In the genomic region with DNA sequence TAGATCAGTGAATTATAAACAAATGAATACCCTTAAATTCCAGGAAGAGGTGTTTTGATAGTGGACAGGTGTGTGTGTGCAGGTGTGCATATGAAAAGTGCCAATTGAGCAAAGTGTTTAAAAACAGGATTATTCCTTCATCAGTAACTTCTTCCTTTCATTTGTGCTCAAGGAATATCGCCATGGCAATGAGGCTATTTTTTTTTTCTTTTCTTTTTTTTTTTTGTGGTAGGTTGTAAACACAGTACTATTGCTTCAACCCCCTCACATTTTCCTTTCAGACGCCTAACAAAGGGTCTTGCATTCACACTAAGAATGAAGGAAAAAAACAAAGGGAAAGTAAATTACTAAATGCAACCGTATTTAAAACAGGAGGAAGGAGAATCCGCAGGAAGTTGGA, we compare ENCODE assay signal across 10 cellular contexts. TPM values are rescaled to one million over a fixed set of nuclear protein-coding genes. Genes with fewer than 3 reads are reported as not detected.
DNase-seq lines count a peak whose midpoint lies in the region; ATAC-seq and TF ChIP-seq lines count a peak whose summit lies in the region.
"Had no signal": no experiment of that assay in that cellular context is flagged by ENCODE, and none has a peak within 500 bp of the region (broad histone marks: within the 10 kb centered on the region; RNA-seq: fewer than 3 reads in every experiment).

No MANE protein-coding gene starts in this region.

- no peak for TF ChIP-seq EP300 in tibial nerve (IDR thresholded peaks at IDR 0.05)

- no peak for TF ChIP-seq POLR2A in tibial nerve (IDR thresholded peaks at IDR 0.05)

- peaks cover 57% of the 10 kb centered on the region for H3K4me1 Mint-ChIP-seq in activated naive CD4-positive, alpha-beta T cell treated with anti-CD3 and anti-CD28 coated beads, Interleukin-2, amount 10 ng/mL, durations not matched to agents 7 days and 5 days
- H3K4me1 Mint-ChIP-seq in brain (peaks cover 70% of the 10 kb centered on the region), mesothelial cell of epicardium (peaks cover 63% of the 10 kb centered on the region)

- no peak for TF ChIP-seq CTCF in brain (conservative IDR thresholded peaks at IDR 0.05)
- no peak for TF ChIP-seq CTCF in mesothelial cell of epicardium (IDR thresholded peaks at IDR 0.05; ENCODE audit: unreplicated experiment)
- TF ChIP-seq CTCF in tibial nerve (IDR thresholded peaks at IDR 0.05) = no peak

- peak overlapping the region; percentile 98 for H3K27ac Mint-ChIP-seq in activated naive CD4-positive, alpha-beta T cell treated with anti-CD3 and anti-CD28 coated beads, Interleukin-2, amount 10 ng/mL, durations not matched to agents 7 days and 5 days
- peak overlapping the region; percentile 25 to 100 (median 98) for H3K27ac Mint-ChIP-seq in brain
- H3K27ac Mint-ChIP-seq in mesothelial cell of epicardium = peak overlapping the region; percentile 97

- no peak for DNase-seq in activated naive CD4-positive, alpha-beta T cell treated with anti-CD3 and anti-CD28 coated beads, Interleukin-2, amount 10 ng/mL, durations not matched to agents 7 days and 5 days
- no peak for DNase-seq in activated naive CD4-positive, alpha-beta T cell treated with Interleukin-2 at 50 U/mL for 16 hours
- DNase-seq in mesothelial cell of epicardium (ENCODE audit: low spot score in 2 of 2, unreplicated experiment in 2 of 2) (no peak), tibial nerve (ENCODE audit: low spot score in 2 of 2) (no peak)
- DNase-seq in activated effector memory CD4-positive, alpha-beta T cell treated with Interleukin-2 at 50 U/mL for 16 hours = no peak
- DNase-seq in stimulated activated CD4-positive, alpha-beta T cell treated with anti-CD3 and anti-CD28 coated beads, Interleukin-1b, Interleukin-23, amount 100 ng/mL, for 48 hours = no peak
- DNase-seq: activated T-cell treated with anti-CD3 and anti-CD28 coated beads, Interleukin-2, amount 50 U/mL, for 1 hour; BE2C had no signal

- CTCF ChIA-PET in activated naive CD4-positive, alpha-beta T cell treated with anti-CD3 and anti-CD28 coated beads, Interleukin-2, amount 10 ng/mL, durations not matched to agents 7 days and 5 days (lab: Charles Lee) = no interaction called here

- peaks cover 0 to 54% (median 26%) of the 10 kb centered on the region in 4 donors for H3K4me1 ChIP-seq in tibial nerve

- H3K36me3 ChIP-seq in tibial nerve = no peaks in the 10 kb centered on the region
- H3K36me3 ChIP-seq: BE2C had no signal

- no peaks in the 10 kb centered on the region for H3K9me3 ChIP-seq in tibial nerve
- H3K9me3 ChIP-seq: BE2C had no signal

- no peaks in the 10 kb centered on the region for H3K27me3 Mint-ChIP-seq in activated naive CD4-positive, alpha-beta T cell treated with anti-CD3 and anti-CD28 coated beads, Interleukin-2, amount 10 ng/mL, durations not matched to agents 7 days and 5 days
- peaks cover 15% of the 10 kb centered on the region for H3K27me3 Mint-ChIP-seq in brain
- no peaks in the 10 kb centered on the region for H3K27me3 Mint-ChIP-seq in mesothelial cell of epicardium (ENCODE audit: low read depth)

- no peak overlapping the region for H3K4me3 ChIP-seq in tibial nerve

- ATAC-seq in HG02885 (IDR thresholded peaks at IDR 0.05; ENCODE audit: poor library complexity, unreplicated experiment) = no peak

- peak overlapping the region; percentile 81 for H3K4me3 Mint-ChIP-seq in activated naive CD4-positive, alpha-beta T cell treated with anti-CD3 and anti-CD28 coated beads, Interleukin-2, amount 10 ng/mL, durations not matched to agents 7 days and 5 days
- H3K4me3 Mint-ChIP-seq in brain (peak overlapping the region; percentile 83 to 89 (median 86)), mesothelial cell of epicardium (peak overlapping the region; percentile 44)

- no peaks in the 10 kb centered on the region for H3K27me3 ChIP-seq in tibial nerve
- H3K27me3 ChIP-seq: BE2C had no signal

- peak overlapping the region; percentile 87 to 100 (median 94) for H3K27ac ChIP-seq in tibial nerve

- H3K36me3 Mint-ChIP-seq in activated naive CD4-positive, alpha-beta T cell treated with anti-CD3 and anti-CD28 coated beads, Interleukin-2, amount 10 ng/mL, durations not matched to agents 7 days and 5 days = peaks cover 7% of the 10 kb centered on the region
- no peaks in the 10 kb centered on the region for H3K36me3 Mint-ChIP-seq in brain
- no peaks in the 10 kb centered on the region for H3K36me3 Mint-ChIP-seq in mesothelial cell of epicardium

- H3K9me3 Mint-ChIP-seq in activated naive CD4-positive, alpha-beta T cell treated with anti-CD3 and anti-CD28 coated beads, Interleukin-2, amount 10 ng/mL, durations not matched to agents 7 days and 5 days = no peaks in the 10 kb centered on the region
- H3K9me3 Mint-ChIP-seq in brain = peaks cover 2 to 6% (median 3%) of the 10 kb centered on the region in 5 experiments
- H3K9me3 Mint-ChIP-seq in mesothelial cell of epicardium = no peaks in the 10 kb centered on the region

- 38 to 44% methylated on average over 4 of the region's 4 CpGs for WGBS in tibial nerve, 2 donors

RNA-seq across cellular contexts. Expression of a gene that starts 2.0 kb away (rescaled TPM):
- 248 TPM for polyA plus RNA-seq in brain (ENCODE audit: insufficient read depth, low read depth, low replicate concordance)
- total RNA-seq in mesothelial cell of epicardium = 105 to 109 TPM (median 108 TPM) in 3 replicates
- 100 to 1,000 TPM; 134 to 186 (median 168) TPM for total RNA-seq in tibial nerve

RNA-seq across cellular contexts. Expression of a gene that starts 10.2 kb away (rescaled TPM):
- 286 TPM for polyA plus RNA-seq in brain (ENCODE audit: insufficient read depth, low read depth, low replicate concordance)
- total RNA-seq in mesothelial cell of epicardium (61.3 to 70.1 TPM (median 61.7 TPM) in 3 replicates), tibial nerve (100 to 1,000 TPM; 170 to 304 (median 221) TPM)

RNA-seq across cellular contexts. Expression of a gene that starts 10.5 kb away (rescaled TPM):
- 7.6 TPM for polyA plus RNA-seq in brain (ENCODE audit: insufficient read depth, low read depth, low replicate concordance)
- 1.7 to 2.2 TPM (median 2.1 TPM) in 3 replicates for total RNA-seq in mesothelial cell of epicardium
- total RNA-seq in tibial nerve = 1 to 10 TPM in 2 of 4 donors, under 1 TPM in 2; 0.20 to 2.4 (median 1.2) TPM

RNA-seq across cellular contexts. Expression of a gene that starts 18.8 kb away (rescaled TPM):
- polyA plus RNA-seq in brain (ENCODE audit: insufficient read depth, low read depth, low replicate concordance) = 166 TPM
- total RNA-seq in mesothelial cell of epicardium (55.8 to 58.2 TPM (median 57.0 TPM) in 3 replicates), tibial nerve (10 to 100 TPM; 23.9 to 31.8 (median 28.4) TPM)

RNA-seq across cellular contexts. Expression of a gene that starts 30.0 kb away (rescaled TPM):
- 82.5 TPM for polyA plus RNA-seq in brain (ENCODE audit: insufficient read depth, low read depth, low replicate concordance)
- 82.8 to 90.4 TPM (median 83.8 TPM) in 3 replicates for total RNA-seq in mesothelial cell of epicardium
- total RNA-seq in tibial nerve = 10 to 100 TPM; 40.8 to 58.6 (median 50.1) TPM
